In the genomic region with DNA sequence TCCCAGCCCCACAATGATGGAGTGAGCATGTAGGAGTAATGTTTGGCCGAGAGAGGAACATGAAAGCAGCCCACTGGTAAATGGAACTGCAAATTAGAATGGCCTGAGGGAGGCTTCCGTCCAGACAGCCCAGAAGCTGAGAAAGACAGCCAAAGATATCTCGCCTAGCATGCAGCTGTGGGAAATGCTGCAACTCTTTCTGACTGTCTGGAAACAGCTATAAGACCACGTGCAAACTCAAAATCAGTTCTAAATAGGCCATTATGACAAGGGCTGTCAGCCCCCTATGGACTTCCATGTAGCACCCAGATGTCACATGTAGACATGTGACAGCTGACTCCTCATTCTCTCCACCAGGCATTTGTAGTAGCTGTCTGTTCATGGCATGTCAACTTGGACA, we compare ENCODE assay signal across 25 cellular contexts.
DNase-seq lines count a peak whose midpoint lies in the region; ATAC-seq lines count a peak whose summit lies in the region.
"Had no signal": no experiment of that assay in that cellular context is flagged by ENCODE, and none has a peak within 500 bp of the region (broad histone marks: within the 10 kb centered on the region; RNA-seq: fewer than 3 reads in every experiment).

No MANE protein-coding gene starts in this region.

- ATAC-seq in esophagus mucosa (no peak), GM18868 (IDR thresholded peaks at IDR 0.05; ENCODE audit: unreplicated experiment) (no peak), GM21576 (IDR thresholded peaks at IDR 0.05; ENCODE audit: unreplicated experiment) (no peak)
- ATAC-seq: activated naive CD4-positive, alpha-beta T cell treated with anti-CD3 and anti-CD28 coated beads, Interleukin-2, amount 50 U/mL, for 72 hours had no signal

- H3K27ac ChIP-seq in cingulate gyrus (ENCODE audit: low read depth, low read length) (peak overlapping the region; percentile 48), substantia nigra (ENCODE audit: low read depth, low read length, poor library complexity, severe bottlenecking) (peak overlapping the region; percentile 63)
- H3K27ac ChIP-seq: epithelial cell of prostate, tibial nerve, WERI-Rb-1 had no signal

- peak; percentile 16 for DNase-seq in MV-4-11 (lab: John Stamatoyannopoulos, UW)
- DNase-seq in islet precursor cell, result peak; percentile 71
- peak in 1 of 49 donors; percentile 9 for DNase-seq in substantia nigra (lab: John Stamatoyannopoulos, UW)
- no peak for DNase-seq in amniotic stem cell (lab: John Stamatoyannopoulos, UW)
- DNase-seq: activated CD4-positive, alpha-beta T cell treated with anti-CD3 and anti-CD28 coated beads for 4 hours; activated CD8-positive, alpha-beta memory T cell treated with anti-CD3 and anti-CD28 coated beads for 24 hours; activated T-cell treated with anti-CD3 and anti-CD28 coated beads for 4 hours; effector CD4-positive, alpha-beta T cell; foreskin fibroblast; GDM1; HCEC 1CT; KG1; NCI-H1930; pancreas; right cardiac atrium; stimulated activated CD4-positive, alpha-beta T cell treated with anti-CD3 and anti-CD28 coated beads, Interleukin-1b, Interleukin-23, amount 100 ng/mL, for 48 hours; T-helper 9 cell; WERI-Rb-1 had no signal
